Comparison of ENCODE assay signal across 9 cellular contexts in the genomic region with DNA sequence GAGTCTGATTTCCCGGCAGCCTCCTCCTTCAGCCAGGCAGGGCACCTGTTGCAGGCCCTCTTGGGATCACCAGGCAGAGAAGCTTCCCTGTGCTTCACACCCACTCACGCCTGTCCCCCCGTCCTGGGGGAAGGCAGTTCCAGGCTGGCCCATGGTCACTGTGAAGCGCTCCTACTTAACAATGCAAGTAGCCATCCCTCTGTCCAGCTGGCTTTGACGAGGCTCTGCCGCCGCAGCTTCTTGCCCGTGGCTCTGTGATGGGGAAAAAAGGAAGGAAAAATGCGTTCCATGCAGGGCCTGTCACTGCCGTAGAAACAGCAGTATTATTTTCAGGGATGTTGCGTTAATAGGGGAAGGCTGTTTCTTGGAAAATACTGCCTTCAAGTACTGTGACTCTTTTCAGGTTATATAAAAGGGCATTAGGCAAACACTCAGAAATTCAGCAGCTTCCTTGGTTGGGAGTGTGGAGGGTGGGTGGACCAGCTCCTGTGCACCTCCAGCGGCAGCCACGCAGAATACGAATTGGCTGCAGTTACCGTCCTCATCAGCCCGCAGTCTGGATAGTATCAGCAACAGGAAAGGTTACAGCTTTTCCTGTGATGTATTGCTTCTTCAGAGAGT.
A peak's percentile ranks its signal among the peaks of the same experiment; 100 is the strongest.
DNase-seq lines count a peak whose midpoint lies in the region; ATAC-seq and TF ChIP-seq lines count a peak whose summit lies in the region.
"Had no signal": no experiment of that assay in that cellular context is flagged by ENCODE, and none has a peak within 500 bp of the region (broad histone marks: within the 10 kb centered on the region; RNA-seq: fewer than 3 reads in every experiment).

No MANE protein-coding gene starts in this region.

- no peaks in the 10 kb centered on the region for H3K36me3 ChIP-seq in MG63

- H3K4me3 ChIP-seq in astrocyte of the cerebellum (ENCODE audit: low read depth, low read length) (no peak overlapping the region), right cardiac atrium (ENCODE audit: low read length) (no peak overlapping the region), MG63 (no peak overlapping the region)

- DNase-seq in EH (ENCODE audit: low read depth) (peak; percentile 76), astrocyte of the cerebellum (ENCODE audit: low read depth) (no peak), right cardiac atrium (peak in 2 of 3 donors; percentile 70 to 80), putamen (ENCODE audit: low spot score) (peak; percentile 74), SW 1271 (lab: John Stamatoyannopoulos, UW) (no peak), MG63 (no peak)
- DNase-seq in activated CD8-positive, alpha-beta T cell treated with anti-CD3 and anti-CD28 coated beads, Interleukin-2, amount 10 ng/mL, durations not matched to agents 7 days and 5 days: no peak
- DNase-seq: DMS79 had no signal

- TF ChIP-seq CTCF in astrocyte of the cerebellum (IDR thresholded peaks at IDR 0.05; ENCODE audit: low read depth, low read length, missing control alignments): peak; percentile 74

- no peaks in the 10 kb centered on the region for H3K36me3 Mint-ChIP-seq in activated CD8-positive, alpha-beta T cell treated with anti-CD3 and anti-CD28 coated beads, Interleukin-2, amount 10 ng/mL, durations not matched to agents 7 days and 5 days (ENCODE audit: low read depth)

- H3K27ac ChIP-seq in right cardiac atrium (ENCODE audit: low read length): peak overlapping the region; percentile 37

- intact Hi-C loops in right cardiac atrium (cut with DNase I): no loop called here

- H3K4me1 Mint-ChIP-seq in activated CD8-positive, alpha-beta T cell treated with anti-CD3 and anti-CD28 coated beads, Interleukin-2, amount 10 ng/mL, durations not matched to agents 7 days and 5 days (ENCODE audit: low read depth): peaks cover 19% of the 10 kb centered on the region

- H3K27me3 ChIP-seq in right cardiac atrium (ENCODE audit: control insufficient read depth, insufficient read depth): no peaks in the 10 kb centered on the region
- no peaks in the 10 kb centered on the region for H3K27me3 ChIP-seq in MG63

- H3K9me3 Mint-ChIP-seq in activated CD8-positive, alpha-beta T cell treated with anti-CD3 and anti-CD28 coated beads, Interleukin-2, amount 10 ng/mL, durations not matched to agents 7 days and 5 days (ENCODE audit: insufficient read depth): peaks cover 1% of the 10 kb centered on the region

- no peaks in the 10 kb centered on the region for H3K9me3 ChIP-seq in right cardiac atrium (ENCODE audit: control insufficient read depth, low read length)
- no peaks in the 10 kb centered on the region for H3K9me3 ChIP-seq in MG63

- in situ Hi-C loops in astrocyte of the cerebellum (cut with HindIII; ENCODE audit: low sequenced_read_pairs): no loop called here

- H3K27me3 Mint-ChIP-seq in activated CD8-positive, alpha-beta T cell treated with anti-CD3 and anti-CD28 coated beads, Interleukin-2, amount 10 ng/mL, durations not matched to agents 7 days and 5 days (ENCODE audit: low read depth): peaks cover 10% of the 10 kb centered on the region

- no peak overlapping the region for H3K27ac Mint-ChIP-seq in activated CD8-positive, alpha-beta T cell treated with anti-CD3 and anti-CD28 coated beads, Interleukin-2, amount 10 ng/mL, durations not matched to agents 7 days and 5 days

- no peak overlapping the region for H3K4me3 Mint-ChIP-seq in activated CD8-positive, alpha-beta T cell treated with anti-CD3 and anti-CD28 coated beads, Interleukin-2, amount 10 ng/mL, durations not matched to agents 7 days and 5 days

- CTCF ChIA-PET in activated CD8-positive, alpha-beta T cell treated with anti-CD3 and anti-CD28 coated beads, Interleukin-2, amount 10 ng/mL, durations not matched to agents 7 days and 5 days (lab: Charles Lee): no interaction called here

- 42% methylated on average over 16 of the region's 16 CpGs for WGBS in right cardiac atrium

- POLR2A ChIA-PET in activated CD8-positive, alpha-beta T cell treated with anti-CD3 and anti-CD28 coated beads, Interleukin-2, amount 10 ng/mL, durations not matched to agents 7 days and 5 days (lab: Charles Lee): no interaction called here

- peaks cover 8% of the 10 kb centered on the region for H3K4me1 ChIP-seq in right cardiac atrium (ENCODE audit: control insufficient read depth, insufficient read depth, low read length)

- ATAC-seq in right cardiac atrium: peak; percentile 86 to 90
- ATAC-seq in activated CD8-positive, alpha-beta T cell treated with anti-CD3 and anti-CD28 coated beads, Interleukin-2, amount 10 ng/mL, durations not matched to agents 7 days and 5 days: no peak
- ATAC-seq in GM18867 (IDR thresholded peaks at IDR 0.05; ENCODE audit: unreplicated experiment): no peak

Comparison
In these comparisons a context has a peak if more than half of its experiments do, and no peak if none do; other contexts are left out.
1. DNase-seq: peak in EH (single experiment), right cardiac atrium (2 of 3) and putamen (single experiment); none in astrocyte of the cerebellum (single experiment), activated CD8-positive, alpha-beta T cell treated with anti-CD3 and anti-CD28 coated beads, Interleukin-2, amount 10 ng/mL, durations not matched to agents 7 days and 5 days (single experiment), SW 1271 (0 of 2) and MG63 (single experiment).
2. ATAC-seq: peak in right cardiac atrium (2 of 2); none in activated CD8-positive, alpha-beta T cell treated with anti-CD3 and anti-CD28 coated beads, Interleukin-2, amount 10 ng/mL, durations not matched to agents 7 days and 5 days (single experiment) and GM18867 (single experiment).